In genomic region chr9:752201-752600, GRCh38 we compare ENCODE assay signal across 10 cellular contexts.
DNase-seq lines count a peak whose midpoint lies in the region; TF ChIP-seq lines count a peak whose summit lies in the region.
"Had no signal": no experiment of that assay in that cellular context is flagged by ENCODE, and none has a peak within 500 bp of the region (broad histone marks: within the 10 kb centered on the region; RNA-seq: fewer than 3 reads in every experiment).

No MANE protein-coding gene starts in this region.

- no peaks in the 10 kb centered on the region for H3K9me2 ChIP-seq in Loucy (replicated peaks; ENCODE audit: low read depth, low read length)

- H3K79me2 ChIP-seq in Loucy (ENCODE audit: insufficient read depth, low read length): peaks cover 16% of the 10 kb centered on the region

- H3K9me3 ChIP-seq in Loucy (ENCODE audit: insufficient read depth, low read depth, low read length) (no peaks in the 10 kb centered on the region), mucosa of rectum (ENCODE audit: control insufficient read depth in 2 of 2, low read length in 2 of 2) (no peaks in the 10 kb centered on the region)

- H3K4me3 ChIP-seq in Loucy (ENCODE audit: low read length, poor library complexity, severe bottlenecking) (no peak overlapping the region), cardiac fibroblast (replicated peaks in 1 of 2; ENCODE audit: low read depth in 2 of 2, low read length in 2 of 2) (no peak overlapping the region), mucosa of rectum (ENCODE audit: low read length in 2 of 2) (no peak overlapping the region)

- H3K27ac ChIP-seq in mucosa of rectum (ENCODE audit: low read depth in 2 of 2, low read length in 2 of 2): peak overlapping the region; percentile 69 to 75

- no peak overlapping the region for H2AFZ ChIP-seq in Loucy (ENCODE audit: low read length)

- H3K36me3 ChIP-seq in Loucy (ENCODE audit: insufficient read depth, low read length) (no peaks in the 10 kb centered on the region), mucosa of rectum (ENCODE audit: control insufficient read depth in 2 of 2, insufficient read depth in 2 of 2, low read length in 2 of 2) (peaks cover 0 to 3% of the 10 kb centered on the region in 2 donors)

- H3K9ac ChIP-seq in Loucy (ENCODE audit: low read depth, low read length, poor library complexity, severe bottlenecking) (peak overlapping the region; percentile 96), mucosa of rectum (ENCODE audit: low read depth in 1 of 2, low read length in 2 of 2) (no peak overlapping the region)

- peak overlapping the region; percentile 96 for H3K4me2 ChIP-seq in Loucy (ENCODE audit: low read depth, low read length, poor library complexity, severe bottlenecking)

- peaks cover 0 to 8% (median 0%) of the 10 kb centered on the region in 3 donors for H3K36me3 Mint-ChIP-seq in immature natural killer cell

- peaks cover 1 to 3% (median 2%) of the 10 kb centered on the region in 3 donors for H3K27me3 Mint-ChIP-seq in immature natural killer cell (ENCODE audit: low read depth in 3 of 3)

- peaks cover 8% of the 10 kb centered on the region for H3F3A ChIP-seq in Loucy (ENCODE audit: low read depth)

- peak overlapping the region in 1 of 6 donors; percentile 26 for H3K27ac Mint-ChIP-seq in immature natural killer cell

- H4K20me1 ChIP-seq in Loucy (ENCODE audit: insufficient read depth, low read length, poor library complexity, severe bottlenecking): no peaks in the 10 kb centered on the region

- TF ChIP-seq CTCF in Loucy (conservative IDR thresholded peaks at IDR 0.05; ENCODE audit: low read length): no peak
- TF ChIP-seq CTCF in cardiac fibroblast (IDR thresholded peaks at IDR 0.05; ENCODE audit: low read depth, low read length): no peak

- intact Hi-C loops in posterior cingulate gyrus (cut with DNase I): loop anchor here (5.0 to 10.0 kb wide), 2 partner anchors 60 to 277 kb away; no protein-coding TSS in a partner anchor

- H3K4me1 ChIP-seq in Loucy (ENCODE audit: insufficient read depth, low read length, poor library complexity, severe bottlenecking) (peaks cover 91% of the 10 kb centered on the region), mucosa of rectum (ENCODE audit: control insufficient read depth in 2 of 2, insufficient read depth in 2 of 2, low read length in 2 of 2) (peaks cover 0 to 4% of the 10 kb centered on the region in 2 donors)

- no peak overlapping the region for H3K4me3 Mint-ChIP-seq in immature natural killer cell

- DNase-seq in AG08395 (ENCODE audit: low spot score) (peak; percentile 76), cardiac fibroblast (ENCODE audit: low read depth in 2 of 2) (peak; percentile 92 to 96), immature natural killer cell (no peak), posterior cingulate gyrus (no peak), NCI-H345 (lab: John Stamatoyannopoulos, UW) (no peak)
- DNase-seq in activated CD8-positive, alpha-beta memory T cell treated with anti-CD3 and anti-CD28 coated beads, Interleukin-2, amount 50 U/mL, for 48 hours: no peak
- DNase-seq: DMS153, NCI-H1694 had no signal

- H3K27me3 ChIP-seq in Loucy (ENCODE audit: insufficient read depth, low read length, poor library complexity, severe bottlenecking) (no peaks in the 10 kb centered on the region), mucosa of rectum (ENCODE audit: control insufficient read depth in 2 of 2, insufficient read depth in 2 of 2, low read length in 2 of 2) (no peaks in the 10 kb centered on the region)

- peaks cover 46 to 68% of the 10 kb centered on the region in 2 donors for H3K4me1 Mint-ChIP-seq in immature natural killer cell

- H3K9me3 Mint-ChIP-seq in immature natural killer cell: no peaks in the 10 kb centered on the region

Comparison
In these comparisons a context has a peak if more than half of its experiments do, and no peak if none do; other contexts are left out.
1. DNase-seq: peak in AG08395 (single experiment) and cardiac fibroblast (2 of 2); none in immature natural killer cell (0 of 3), posterior cingulate gyrus (0 of 10), NCI-H345 (single experiment) and activated CD8-positive, alpha-beta memory T cell treated with anti-CD3 and anti-CD28 coated beads, Interleukin-2, amount 50 U/mL, for 48 hours (single experiment).